ENCODE assay signal across 2 cellular contexts in genomic region chr11:55669376-55669775, GRCh38.
TF ChIP-seq lines count a peak whose summit lies in the region.

No MANE protein-coding gene starts in this region.

TF ChIP-seq in HepG2, 621 proteins besides CTCF, POLR2A, EP300 and RAD21:
- TF ChIP-seq CEBPB (IDR thresholded peaks at IDR 0.05; ENCODE audit: borderline replicate concordance, low read depth, low read length), result peak; percentile 53; the same call in 1 of the 2 replicates
- TF ChIP-seq ELF4 (CRISPR knock-in tag; IDR thresholded peaks at IDR 0.05; ENCODE audit: borderline replicate concordance), result no peak
- no peak for TF ChIP-seq ZFP90 (CRISPR knock-in tag; IDR thresholded peaks at IDR 0.05; ENCODE audit: borderline replicate concordance)

TF ChIP-seq in K562, 482 proteins besides CTCF, POLR2A, EP300 and RAD21:
- TF ChIP-seq CEBPB (tag; IDR thresholded peaks at IDR 0.05) (0 out of 2 replicates have a peak, but pooled peaks have one; percentile 8), PBX2 (CRISPR knock-in tag; IDR thresholded peaks at IDR 0.05; ENCODE audit: low read depth) (no peak), PBX2 (tag; conservative IDR thresholded peaks at IDR 0.05; ENCODE audit: low read depth) (no peak)
